ENCODE assay signal across 24 cellular contexts in genomic region chr17:4633643-4634042, GRCh38. TPM values are rescaled to one million over a fixed set of nuclear protein-coding genes. Genes with fewer than 3 reads are reported as not detected.
DNase-seq lines count a peak whose midpoint lies in the region; ATAC-seq, FAIRE-seq and TF ChIP-seq lines count a peak whose summit lies in the region.
"Had no signal": no experiment of that assay in that cellular context is flagged by ENCODE, and none has a peak within 500 bp of the region (broad histone marks: within the 10 kb centered on the region; RNA-seq: fewer than 3 reads in every experiment).

No MANE protein-coding gene starts in this region.

- H3K27ac ChIP-seq in SK-N-SH (ENCODE audit: low read depth in 2 of 2, low read length in 1 of 2) (no peak overlapping the region), A549 (no peak overlapping the region), K562 (ENCODE audit: extremely low read depth, low read depth, low read length) (no peak overlapping the region)
- H3K27ac ChIP-seq: 22Rv1, BLaER1, C4-2B had no signal

- WGBS in SK-N-SH (ENCODE audit: low lambda C conversion rate) = 70% methylated on average over 2 of the region's 2 CpGs
- 77% methylated on average over 2 of the region's 2 CpGs for WGBS in A549 (ENCODE audit: missing lambda C conversion rate)
- 6% methylated on average over 2 of the region's 2 CpGs for WGBS in K562 (ENCODE audit: insufficient coverage, low coverage, missing lambda C conversion rate)

- no peak for TF ChIP-seq EP300 in SK-N-SH (IDR thresholded peaks at IDR 0.05; ENCODE audit: borderline replicate concordance in 1 of 2, low read depth in 1 of 2, low read length in 1 of 2)
- TF ChIP-seq EP300 in A549 (IDR thresholded peaks at IDR 0.05) = no peak
- no peak for TF ChIP-seq EP300 in K562 (IDR thresholded peaks at IDR 0.05; ENCODE audit: low read length)

- H3K4me3 ChIP-seq in SK-N-SH (ENCODE audit: low read depth in 2 of 2, low read length in 1 of 2) = no peak overlapping the region
- H3K4me3 ChIP-seq in A549 = no peak overlapping the region
- no peak overlapping the region for H3K4me3 ChIP-seq in K562
- H3K4me3 ChIP-seq: BLaER1, GM12878 had no signal

- in situ Hi-C loops in K562 (cut with MboI) = no loop called here

- intact Hi-C loops in K562 (cut with micrococcal nuclease) = no loop called here

- POLR2A ChIA-PET in SK-N-SH (lab: Yijun Ruan, JAX) (no interaction called here), A549 (lab: Yijun Ruan, JAX) (no interaction called here), K562 (lab: Yijun Ruan, JAX) (interaction anchor here (0.6 to 1.1 kb wide), 3 partner anchors 24 to 213 kb away, joined by 3 to 4 read pairs (median 3); no protein-coding TSS in a partner anchor)

- H3K4me2 ChIP-seq in SK-N-SH = no peak overlapping the region
- no peak overlapping the region for H3K4me2 ChIP-seq in A549
- H3K4me2 ChIP-seq in K562 (ENCODE audit: insufficient read depth, low read length) = no peak overlapping the region
- H3K4me2 ChIP-seq: BLaER1 had no signal

- H3K79me2 ChIP-seq in SK-N-SH (ENCODE audit: insufficient read depth) (no peaks in the 10 kb centered on the region), K562 (ENCODE audit: control insufficient read depth, insufficient read depth, low read length) (no peaks in the 10 kb centered on the region)

- no TSS peak for BruUV-seq in K562 (replicated peaks; lab: Mats Ljungman, UMichigan)

- TF ChIP-seq POLR2A in A549 (IDR thresholded peaks at IDR 0.05; ENCODE audit: low read length) (no peak), GM12891 (IDR thresholded peaks at IDR 0.05; ENCODE audit: low read depth, low read length) (no peak), K562 (conservative IDR thresholded peaks at IDR 0.05) (no peak)

- no peak for TF ChIP-seq CTCF in SK-N-SH (IDR thresholded peaks at IDR 0.05)
- TF ChIP-seq CTCF in A549 (IDR thresholded peaks at IDR 0.05) = no peak
- TF ChIP-seq CTCF in K562 (IDR thresholded peaks at IDR 0.05 in 2 of 3, conservative IDR thresholded peaks at IDR 0.05 in 1 of 3; ENCODE audit: insufficient read depth in 2 of 3, low read depth in 1 of 3, low read length in 3 of 3) = no peak

- no peaks in the 10 kb centered on the region for H4K20me1 ChIP-seq in SK-N-SH (ENCODE audit: insufficient read depth)
- H4K20me1 ChIP-seq in K562 (replicated peaks; ENCODE audit: control insufficient read depth, insufficient read depth, low read length) = no peaks in the 10 kb centered on the region
- H4K20me1 ChIP-seq: BLaER1 had no signal

- no peaks in the 10 kb centered on the region for H3K9me3 ChIP-seq in SK-N-SH
- no peaks in the 10 kb centered on the region for H3K9me3 ChIP-seq in A549
- no peaks in the 10 kb centered on the region for H3K9me3 ChIP-seq in K562 (replicated peaks; ENCODE audit: control insufficient read depth, insufficient read depth, low read depth, low read length)
- H3K9me3 ChIP-seq: BLaER1, Caco-2 had no signal

- TF ChIP-seq RAD21 in SK-N-SH (IDR thresholded peaks at IDR 0.05; ENCODE audit: low read length) (no peak), A549 (conservative IDR thresholded peaks at IDR 0.05 in 1 of 2, IDR thresholded peaks at IDR 0.05 in 1 of 2) (no peak), K562 (CRISPR knock-in tag; conservative IDR thresholded peaks at IDR 0.05 in 1 of 2, IDR thresholded peaks at IDR 0.05 in 1 of 2) (no peak)

- H3K9me1 ChIP-seq in K562 (ENCODE audit: control insufficient read depth, insufficient read depth, low read length) = no peaks in the 10 kb centered on the region

- H2AFZ ChIP-seq in SK-N-SH (ENCODE audit: low read depth) (no peak overlapping the region), K562 (ENCODE audit: low read depth, low read length) (no peak overlapping the region)

- ATAC-seq in SK-N-SH treated with all-trans-retinoic acid at 6 μM for 48 hours (no peak), A549 (no peak), K562 (no peak), GM18517 (IDR thresholded peaks at IDR 0.05; ENCODE audit: unreplicated experiment) (no peak), GM21360 (IDR thresholded peaks at IDR 0.05; ENCODE audit: unreplicated experiment) (no peak)
- ATAC-seq: CD8-positive, alpha-beta T cell; GM12878 had no signal

- CTCF ChIA-PET in SK-N-SH (lab: Yijun Ruan, JAX) = interaction anchor here (0.6 to 6.0 kb wide), 5 partner anchors 8 to 214 kb away, joined by 4 to 76 read pairs (median 4); no protein-coding TSS in a partner anchor
- CTCF ChIA-PET in A549 (lab: Yijun Ruan, JAX) = interaction anchor here (0.7 to 6.6 kb wide), 7 partner anchors 8 to 256 kb away, joined by 3 to 78 read pairs (median 4); no protein-coding TSS in a partner anchor
- CTCF ChIA-PET in K562 (lab: Yijun Ruan, JAX; ENCODE audit: low intra/inter-chr PET ratio) = no interaction called here

- no peaks in the 10 kb centered on the region for H3F3A ChIP-seq in SK-N-SH (replicated peaks; ENCODE audit: insufficient read depth)

- H3K36me3 ChIP-seq in SK-N-SH (replicated peaks in 1 of 2; ENCODE audit: control insufficient read depth in 1 of 2, insufficient read depth in 2 of 2, low read length in 1 of 2) (no peaks in the 10 kb centered on the region), K562 (ENCODE audit: control insufficient read depth, insufficient read depth, low read length) (no peaks in the 10 kb centered on the region)
- H3K36me3 ChIP-seq: BLaER1 had no signal

- H3K27me3 ChIP-seq in SK-N-SH (ENCODE audit: insufficient read depth) (peaks cover 31% of the 10 kb centered on the region), K562 (ENCODE audit: control insufficient read depth in 2 of 2, insufficient read depth in 2 of 2, low read length in 2 of 2) (peaks cover 0 to 18% of the 10 kb centered on the region in 2 experiments; a peak in 2 of 5 replicates)

- FAIRE-seq in A549 (lab: Jason Lieb, UNC) (peak; percentile 73), GM12891 (lab: Jason Lieb, UNC) (peak; percentile 38), K562 (lab: Jason Lieb, UNC) (no peak), GM19239 (lab: Jason Lieb, UNC) (no peak)
- FAIRE-seq: GM12878, GM18507 had no signal

- DNase-seq in SK-N-SH (no peak), A549 (ENCODE audit: low read depth in 1 of 2, low spot score in 1 of 2) (no peak), GM12891 (ENCODE audit: insufficient read length, low spot score) (no peak), K562 (ENCODE audit: extremely low read depth in 1 of 4, low spot score in 3 of 4) (no peak), GM19239 (ENCODE audit: insufficient read length, low spot score) (no peak)
- DNase-seq: Caco-2; CD4-positive, CD25-positive, alpha-beta regulatory T cell; CD8-positive, alpha-beta T cell; DMS153; DND-41; EL; GDM1; GOT3; H7; HCEC 1CT had no signal

- peaks cover 0 to 6% of the 10 kb centered on the region in 2 experiments; a peak in 1 of 4 replicates for H3K4me1 ChIP-seq in SK-N-SH (ENCODE audit: control insufficient read depth in 1 of 2, insufficient read depth in 2 of 2, low read depth in 1 of 2, low read length in 1 of 2)
- H3K4me1 ChIP-seq in A549 = no peaks in the 10 kb centered on the region
- H3K4me1 ChIP-seq in K562 (replicated peaks in 1 of 2; ENCODE audit: control insufficient read depth in 2 of 2, insufficient read depth in 2 of 2, low read length in 2 of 2) = peaks cover 0 to 4% of the 10 kb centered on the region in 2 experiments; a peak in 2 of 5 replicates
- H3K4me1 ChIP-seq: Caco-2 had no signal

- H3K9ac ChIP-seq in SK-N-SH = no peak overlapping the region
- no peak overlapping the region for H3K9ac ChIP-seq in K562 (ENCODE audit: insufficient read depth in 1 of 2, low read depth in 2 of 2, low read length in 2 of 2)
- H3K9ac ChIP-seq: BLaER1 had no signal

- no peaks in the 10 kb centered on the region for H3K9me2 ChIP-seq in SK-N-SH

RNA-seq across cellular contexts. Expression of gene ALOX15, which starts 7.8 kb away (rescaled TPM):
- not detected in 2 replicates for polyA plus RNA-seq in SK-N-SH (2012; rRNA removed)
- polyA plus RNA-seq in SK-N-SH (2012; cell fraction: cytosol; rRNA removed) = 0.03 and 0.12 TPM in 2 replicates
- 0.02 and 0.09 TPM in 2 replicates for polyA plus RNA-seq in SK-N-SH (2012; cell fraction: nucleus; rRNA removed)
- polyA plus RNA-seq in A549 (2011; rRNA removed) = 0.12 and 0.15 TPM in 2 replicates
- 0.07 and 0.08 TPM in 2 replicates for polyA plus RNA-seq in A549 (2012; cell fraction: cytosol; rRNA removed)
- polyA plus RNA-seq in A549 (2012; cell fraction: nucleus; rRNA removed) = 0.17 and 0.24 TPM in 2 replicates
- polyA plus RNA-seq in A549 (2017; fragmentation: RNase III; extraction: RNeasy Plus Mini Kit Qiagen cat#74134 plus additional on column Dnase treatment) = 0.08 to 0.12 TPM in 2 of 3 replicates, not detected in the other
- polyA minus RNA-seq in A549 (2011; rRNA and poly(A)+ RNA removed) = 0.17 and 0.19 TPM in 2 replicates
- polyA plus RNA-seq in GM12891 (2012; ENCODE audit: low read depth, missing spikeins) = 0.24 TPM
- total RNA-seq in K562 (2011; cell fraction: chromatin; rRNA removed; ENCODE audit: low replicate concordance) = not detected in 2 replicates
- total RNA-seq in K562 (2011; cell fraction: nucleolus; rRNA removed) = not detected in 2 replicates
- not detected in 2 replicates for total RNA-seq in K562 (2011; cell fraction: nucleoplasm; rRNA removed)
- not detected in 2 replicates for total RNA-seq in K562 (2014; rRNA removed)
- not detected in 2 replicates for total RNA-seq in K562 (2014; rRNA removed; fragmentation: Illumina TruSeq; extraction: Trizol)
- total RNA-seq in K562 (2015; rRNA removed; fragmentation: Illumina TruSeq; extraction: Trizol) = not detected in 2 replicates
- total RNA-seq in K562 (2021) = not detected in 2 replicates
- not detected in 2 replicates for polyA plus RNA-seq in K562 (2011; rRNA removed)
- not detected in 2 replicates for polyA plus RNA-seq in K562 (2011; cell fraction: cytosol; rRNA removed)
- not detected in 2 replicates for polyA plus RNA-seq in K562 (2011; cell fraction: nucleus; rRNA removed)
- not detected in 2 replicates for polyA plus RNA-seq in K562 (2012)
- polyA plus RNA-seq in K562 (2014; fragmentation: Illumina TruSeq; extraction: Trizol) = not detected in 2 replicates
- not detected for polyA plus RNA-seq in K562 (2014; fragmentation: Nextera tagmentation; extraction: Ambion mirVana)
- not detected in 2 replicates for polyA plus RNA-seq in K562 (2014; rRNA removed)
- polyA minus RNA-seq in K562 (2011; rRNA and poly(A)+ RNA removed) = not detected in 2 replicates
- not detected in 2 replicates for polyA minus RNA-seq in K562 (2011; cell fraction: cytosol; rRNA and poly(A)+ RNA removed)
- polyA minus RNA-seq in K562 (2011; cell fraction: nucleus; rRNA and poly(A)+ RNA removed) = not detected in 2 replicates
- total RNA-seq: A673; CD4-positive, CD25-positive, alpha-beta regulatory T cell; CD8-positive, alpha-beta T cell had no signal
- polyA plus RNA-seq: CD4-positive, CD25-positive, alpha-beta regulatory T cell had no signal

RNA-seq across cellular contexts. Expression of gene SMTNL2, which starts 49.3 kb away (rescaled TPM):
- not detected in 2 replicates for polyA plus RNA-seq in SK-N-SH (2012; rRNA removed)
- polyA plus RNA-seq in SK-N-SH (2012; cell fraction: cytosol; rRNA removed) = not detected in 2 replicates
- not detected in 2 replicates for polyA plus RNA-seq in SK-N-SH (2012; cell fraction: nucleus; rRNA removed)
- polyA plus RNA-seq in A549 (2011; rRNA removed) = 0.05 and 0.07 TPM in 2 replicates
- polyA plus RNA-seq in A549 (2012; cell fraction: cytosol; rRNA removed) = 0.05 and 0.08 TPM in 2 replicates
- 0.13 and 0.14 TPM in 2 replicates for polyA plus RNA-seq in A549 (2012; cell fraction: nucleus; rRNA removed)
- polyA plus RNA-seq in A549 (2017; fragmentation: RNase III; extraction: RNeasy Plus Mini Kit Qiagen cat#74134 plus additional on column Dnase treatment) = 0.06 to 0.21 TPM (median 0.10 TPM) in 3 replicates
- polyA minus RNA-seq in A549 (2011; rRNA and poly(A)+ RNA removed) = 0.08 and 0.15 TPM in 2 replicates
- polyA plus RNA-seq in GM12891 (2012; ENCODE audit: low read depth, missing spikeins) = not detected
- not detected in 2 replicates for total RNA-seq in K562 (2011; cell fraction: chromatin; rRNA removed; ENCODE audit: low replicate concordance)
- not detected in 2 replicates for total RNA-seq in K562 (2011; cell fraction: nucleolus; rRNA removed)
- not detected in 2 replicates for total RNA-seq in K562 (2011; cell fraction: nucleoplasm; rRNA removed)
- not detected in 2 replicates for total RNA-seq in K562 (2014; rRNA removed)
- total RNA-seq in K562 (2014; rRNA removed; fragmentation: Illumina TruSeq; extraction: Trizol) = not detected in 2 replicates
- not detected in 2 replicates for total RNA-seq in K562 (2015; rRNA removed; fragmentation: Illumina TruSeq; extraction: Trizol)
- not detected in 2 replicates for total RNA-seq in K562 (2021)
- polyA plus RNA-seq in K562 (2011; rRNA removed) = 0.04 TPM in 1 of 2 replicates, not detected in the other
- not detected in 2 replicates for polyA plus RNA-seq in K562 (2011; cell fraction: cytosol; rRNA removed)
- not detected in 2 replicates for polyA plus RNA-seq in K562 (2011; cell fraction: nucleus; rRNA removed)
- not detected in 2 replicates for polyA plus RNA-seq in K562 (2012)
- not detected in 2 replicates for polyA plus RNA-seq in K562 (2014; fragmentation: Illumina TruSeq; extraction: Trizol)
- polyA plus RNA-seq in K562 (2014; fragmentation: Nextera tagmentation; extraction: Ambion mirVana) = not detected
- polyA plus RNA-seq in K562 (2014; rRNA removed) = not detected in 2 replicates
- not detected in 2 replicates for polyA minus RNA-seq in K562 (2011; rRNA and poly(A)+ RNA removed)
- not detected in 2 replicates for polyA minus RNA-seq in K562 (2011; cell fraction: cytosol; rRNA and poly(A)+ RNA removed)
- not detected in 2 replicates for polyA minus RNA-seq in K562 (2011; cell fraction: nucleus; rRNA and poly(A)+ RNA removed)
- total RNA-seq: A673; CD4-positive, CD25-positive, alpha-beta regulatory T cell; CD8-positive, alpha-beta T cell; GM12878 had no signal
- polyA plus RNA-seq: CD4-positive, CD25-positive, alpha-beta regulatory T cell; GM12878 had no signal
